20 cellular contexts compared by ENCODE assay signal in genomic region chr6:118683881-118684872, GRCh38. TPM values are rescaled to one million over a fixed set of nuclear protein-coding genes. Genes with fewer than 3 reads are reported as not detected.
DNase-seq lines count a peak whose midpoint lies in the region; ATAC-seq lines count a peak whose summit lies in the region.
"Had no signal": no experiment of that assay in that cellular context is flagged by ENCODE, and none has a peak within 500 bp of the region (broad histone marks: within the 10 kb centered on the region; RNA-seq: fewer than 3 reads in every experiment).

No MANE protein-coding gene starts in this region.

- H3K4me1 Mint-ChIP-seq in activated CD8-positive, alpha-beta memory T cell treated with anti-CD3 and anti-CD28 coated beads, Interleukin-2, amount 10 ng/mL, durations not matched to agents 7 days and 5 days: peaks cover 64% of the 10 kb centered on the region
- H3K4me1 Mint-ChIP-seq in activated T-helper 17 cell treated with anti-CD3 and anti-CD28 coated beads, Interleukin-2, amount 50 U/mL, for 72 hours: peaks cover 40% of the 10 kb centered on the region
- peaks cover 46 to 49% of the 10 kb centered on the region in 2 donors for H3K4me1 Mint-ChIP-seq in natural killer cell treated with Interleukin-12 subunit alpha and Interleukin-12 subunit beta and Interleukin-15 and Interleukin-18, amount 100 ng/mL, for 72 hours (ENCODE audit: low read depth in 2 of 2)

- H3K4me3 Mint-ChIP-seq in activated CD8-positive, alpha-beta memory T cell treated with anti-CD3 and anti-CD28 coated beads, Interleukin-2, amount 10 ng/mL, durations not matched to agents 7 days and 5 days: no peak overlapping the region
- H3K4me3 Mint-ChIP-seq in activated T-helper 17 cell treated with anti-CD3 and anti-CD28 coated beads, Interleukin-2, amount 50 U/mL, for 72 hours: peak overlapping the region; percentile 57
- H3K4me3 Mint-ChIP-seq in natural killer cell treated with Interleukin-12 subunit alpha and Interleukin-12 subunit beta and Interleukin-15 and Interleukin-18, amount 100 ng/mL, for 72 hours: peak overlapping the region; percentile 43
- H3K4me3 Mint-ChIP-seq: memory B cell; stimulated activated memory B cell treated with anti-CD40 and anti-IgM and Interleukin-4, amounts not matched to agents 10 μg/mL and 1 μg/mL and 100 μg/mL, for 72 hours had no signal

- ATAC-seq in activated CD8-positive, alpha-beta memory T cell treated with anti-CD3 and anti-CD28 coated beads, Interleukin-2, amount 10 ng/mL, durations not matched to agents 7 days and 5 days: no peak
- peak; percentile 56 for ATAC-seq in GM18498 (IDR thresholded peaks at IDR 0.05; ENCODE audit: unreplicated experiment)
- no peak for ATAC-seq in activated T-helper 17 cell treated with anti-CD3 and anti-CD28 coated beads, Interleukin-2, amount 50 U/mL, for 72 hours (replicated peaks)
- no peak for ATAC-seq in natural killer cell treated with Interleukin-12 subunit alpha and Interleukin-12 subunit beta and Interleukin-15 and Interleukin-18, amount 100 ng/mL, for 72 hours
- no peak for ATAC-seq in GM19455 (IDR thresholded peaks at IDR 0.05; ENCODE audit: unreplicated experiment)
- no peak for ATAC-seq in HG03442 (IDR thresholded peaks at IDR 0.05; ENCODE audit: unreplicated experiment)
- ATAC-seq: body of pancreas; stimulated activated memory B cell treated with anti-CD40 and anti-IgM and Interleukin-4, amounts not matched to agents 10 μg/mL and 1 μg/mL and 100 μg/mL, for 72 hours had no signal

- H3K27me3 Mint-ChIP-seq in activated CD8-positive, alpha-beta memory T cell treated with anti-CD3 and anti-CD28 coated beads, Interleukin-2, amount 10 ng/mL, durations not matched to agents 7 days and 5 days: no peaks in the 10 kb centered on the region
- no peaks in the 10 kb centered on the region for H3K27me3 Mint-ChIP-seq in activated T-helper 17 cell treated with anti-CD3 and anti-CD28 coated beads, Interleukin-2, amount 50 U/mL, for 72 hours
- H3K27me3 Mint-ChIP-seq in natural killer cell treated with Interleukin-12 subunit alpha and Interleukin-12 subunit beta and Interleukin-15 and Interleukin-18, amount 100 ng/mL, for 72 hours: no peaks in the 10 kb centered on the region
- H3K27me3 Mint-ChIP-seq: memory B cell; stimulated activated memory B cell treated with anti-CD40 and anti-IgM and Interleukin-4, amounts not matched to agents 10 μg/mL and 1 μg/mL and 100 μg/mL, for 72 hours had no signal

- H3K9me3 Mint-ChIP-seq in activated CD8-positive, alpha-beta memory T cell treated with anti-CD3 and anti-CD28 coated beads, Interleukin-2, amount 10 ng/mL, durations not matched to agents 7 days and 5 days (ENCODE audit: low read depth): no peaks in the 10 kb centered on the region
- H3K9me3 Mint-ChIP-seq in activated T-helper 17 cell treated with anti-CD3 and anti-CD28 coated beads, Interleukin-2, amount 50 U/mL, for 72 hours: no peaks in the 10 kb centered on the region
- no peaks in the 10 kb centered on the region for H3K9me3 Mint-ChIP-seq in natural killer cell treated with Interleukin-12 subunit alpha and Interleukin-12 subunit beta and Interleukin-15 and Interleukin-18, amount 100 ng/mL, for 72 hours
- H3K9me3 Mint-ChIP-seq: memory B cell; stimulated activated memory B cell treated with anti-CD40 and anti-IgM and Interleukin-4, amounts not matched to agents 10 μg/mL and 1 μg/mL and 100 μg/mL, for 72 hours had no signal

- H3K27ac Mint-ChIP-seq in activated CD8-positive, alpha-beta memory T cell treated with anti-CD3 and anti-CD28 coated beads, Interleukin-2, amount 10 ng/mL, durations not matched to agents 7 days and 5 days: peak overlapping the region; percentile 33
- peak overlapping the region; percentile 55 for H3K27ac Mint-ChIP-seq in activated T-helper 17 cell treated with anti-CD3 and anti-CD28 coated beads, Interleukin-2, amount 50 U/mL, for 72 hours
- H3K27ac Mint-ChIP-seq in natural killer cell treated with Interleukin-12 subunit alpha and Interleukin-12 subunit beta and Interleukin-15 and Interleukin-18, amount 100 ng/mL, for 72 hours: peak overlapping the region; percentile 66 to 93
- H3K27ac Mint-ChIP-seq: memory B cell; stimulated activated memory B cell treated with anti-CD40 and anti-IgM and Interleukin-4, amounts not matched to agents 10 μg/mL and 1 μg/mL and 100 μg/mL, for 72 hours had no signal

- DNase-seq in activated CD8-positive, alpha-beta memory T cell treated with anti-CD3 and anti-CD28 coated beads, Interleukin-2, amount 10 ng/mL, durations not matched to agents 7 days and 5 days: no peak
- no peak for DNase-seq in activated CD8-positive, alpha-beta memory T cell treated with anti-CD3 and anti-CD28 coated beads, Interleukin-2, amount 50 U/mL, for 48 hours
- DNase-seq in natural killer cell treated with Interleukin-12 subunit alpha and Interleukin-12 subunit beta and Interleukin-15 and Interleukin-18, amount 100 ng/mL, for 72 hours (ENCODE audit: low spot score): no peak
- no peak for DNase-seq in GM19238 (ENCODE audit: insufficient read length, low spot score)
- DNase-seq: activated CD4-positive, alpha-beta T cell treated with anti-CD3 and anti-CD28 coated beads, Interleukin-2, amount 50 U/mL, for 48 hours; activated gamma-delta T cell treated with Interleukin-2 at 50 U/mL for 16 hours; body of pancreas; DMS79 treated with DMSO at 0.1 percent for 48 hours; H7; kidney glomerular epithelial cell; NCI-H1092; NCI-H2081 treated with DMSO at 0.1 percent for 48 hours; NCI-H510A; SK-N-SH had no signal

- CTCF ChIA-PET in activated CD8-positive, alpha-beta memory T cell treated with anti-CD3 and anti-CD28 coated beads, Interleukin-2, amount 10 ng/mL, durations not matched to agents 7 days and 5 days (lab: Charles Lee): interaction anchor here (0.6 to 1.9 kb wide), 6 partner anchors 9 to 93 kb away, joined by 3 to 7 read pairs (median 4); no protein-coding TSS in a partner anchor

- peaks cover 32% of the 10 kb centered on the region for H3K36me3 Mint-ChIP-seq in activated CD8-positive, alpha-beta memory T cell treated with anti-CD3 and anti-CD28 coated beads, Interleukin-2, amount 10 ng/mL, durations not matched to agents 7 days and 5 days
- H3K36me3 Mint-ChIP-seq in activated T-helper 17 cell treated with anti-CD3 and anti-CD28 coated beads, Interleukin-2, amount 50 U/mL, for 72 hours (ENCODE audit: low read depth): peaks cover 5% of the 10 kb centered on the region
- no peaks in the 10 kb centered on the region for H3K36me3 Mint-ChIP-seq in natural killer cell treated with Interleukin-12 subunit alpha and Interleukin-12 subunit beta and Interleukin-15 and Interleukin-18, amount 100 ng/mL, for 72 hours

RNA-seq across cellular contexts. Expression of gene CEP85L, which starts 32.8 kb away (rescaled TPM):
- 10 to 100 TPM; 32.9 to 39.6 TPM for total RNA-seq in activated CD8-positive, alpha-beta memory T cell treated with anti-CD3 and anti-CD28 coated beads, Interleukin-2, amount 10 ng/mL, durations not matched to agents 7 days and 5 days
- total RNA-seq in activated T-helper 17 cell treated with anti-CD3 and anti-CD28 coated beads, Interleukin-2, amount 50 U/mL, for 72 hours: 10 to 100 TPM; 32.3 to 46.2 TPM
- 10 to 100 TPM; 35.7 to 47.4 TPM for total RNA-seq in natural killer cell treated with Interleukin-12 subunit alpha and Interleukin-12 subunit beta and Interleukin-15 and Interleukin-18, amount 100 ng/mL, for 72 hours
